ENCODE assay signal across 11 cellular contexts in genomic region chr17:34617398-34617797, GRCh38. TPM values are rescaled to one million over a fixed set of nuclear protein-coding genes. Genes with fewer than 3 reads are reported as not detected.
"Had no signal": no experiment of that assay in that cellular context is flagged by ENCODE, and none has a peak within 500 bp of the region (broad histone marks: within the 10 kb centered on the region; RNA-seq: fewer than 3 reads in every experiment).

No MANE protein-coding gene starts in this region.

- FAIRE-seq: H1, H54, HTR-8/SVneo had no signal

- H3K4me2 ChIP-seq: KMS-11 had no signal

- H3K9me3 Mint-ChIP-seq: GM23338, H9, HFFc6 had no signal

- H3K27ac Mint-ChIP-seq: GM23338, H9, HFFc6 had no signal

- H3K4me3 Mint-ChIP-seq: GM23338, H9, HFFc6 had no signal

- H3K4me3 ChIP-seq: GM23338 had no signal

- H3K27ac ChIP-seq: KMS-11 had no signal

- DNase-seq: H9, HCEC 1CT, HFFc6, IMR-90, KBM-7 had no signal

- H3K9ac ChIP-seq: KMS-11 had no signal

- ATAC-seq: GM23338 had no signal

RNA-seq across cellular contexts. Expression of gene TMEM132E, which starts 38.0 kb away (rescaled TPM):
- total RNA-seq: HFFc6, HT-29, IMR-90 had no signal
- polyA plus RNA-seq: IMR-90 had no signal
